2 cellular contexts compared by ENCODE assay signal in genomic region chr6:158762787-158763439, GRCh38.
A peak's percentile ranks its signal among the peaks of the same experiment; 100 is the strongest.
TF ChIP-seq lines count a peak whose summit lies in the region.

No MANE protein-coding gene starts in this region.

TF ChIP-seq in K562, 482 proteins besides CTCF, POLR2A, EP300 and RAD21 (continued from another document and continues in another):
- TF ChIP-seq ELK1 (CRISPR knock-in tag; IDR thresholded peaks at IDR 0.05) (no peak), ZNF146 (CRISPR knock-in tag; IDR thresholded peaks at IDR 0.05; ENCODE audit: unreplicated experiment) (no peak), ZNF511 (CRISPR knock-in tag; IDR thresholded peaks at IDR 0.05) (no peak), RBM34 (IDR thresholded peaks at IDR 0.05; ENCODE audit: borderline replicate concordance, insufficient read depth, low read length) (no peak), IRF2 (CRISPR knock-in tag; IDR thresholded peaks at IDR 0.05) (no peak), NR2C2 (CRISPR knock-in tag; IDR thresholded peaks at IDR 0.05) (no peak; the same call in 1 of the 2 replicates), NR2C2 (tag; IDR thresholded peaks at IDR 0.05) (no peak), EHMT2 (IDR thresholded peaks at IDR 0.05) (peak; percentile 75), ZNF445 (CRISPR knock-in tag; IDR thresholded peaks at IDR 0.05; ENCODE audit: low read depth) (peak; percentile 63; the same call in 1 of the 2 replicates), NFIC (IDR thresholded peaks at IDR 0.05) (peak; percentile 85), TOE1 (IDR thresholded peaks at IDR 0.05; ENCODE audit: borderline replicate concordance) (peak; percentile 4; the same call in 1 of the 2 replicates), TOE1 (CRISPR knock-in tag; IDR thresholded peaks at IDR 0.05; ENCODE audit: borderline replicate concordance, low read depth) (peak; percentile 16; the same call in 1 of the 2 replicates), ZNF586 (CRISPR knock-in tag; conservative IDR thresholded peaks at IDR 0.05) (no peak), ZNF316 (IDR thresholded peaks at IDR 0.05) (no peak), ZNF121 (CRISPR knock-in tag; conservative IDR thresholded peaks at IDR 0.05) (no peak), DACH1 (IDR thresholded peaks at IDR 0.05; ENCODE audit: partially characterized antibody) (no peak), FOXP4 (CRISPR knock-in tag; IDR thresholded peaks at IDR 0.05; ENCODE audit: borderline replicate concordance) (no peak), SAFB2 (IDR thresholded peaks at IDR 0.05; ENCODE audit: borderline replicate concordance, low read depth, low read length, severe bottlenecking) (no peak), CBFA2T2 (conservative IDR thresholded peaks at IDR 0.05) (peak; percentile 95), ZNF24 (IDR thresholded peaks at IDR 0.05) (peak; percentile 47; the same call in 1 of the 2 replicates), DNMT1 (IDR thresholded peaks at IDR 0.05) (no peak), ZNF512 (tag; IDR thresholded peaks at IDR 0.05) (no peak), TAF1 (IDR thresholded peaks at IDR 0.05; ENCODE audit: control insufficient read depth, extremely low read depth, insufficient read depth, low read length, severe bottlenecking) (no peak)
- TF ChIP-seq, protein P1, sequence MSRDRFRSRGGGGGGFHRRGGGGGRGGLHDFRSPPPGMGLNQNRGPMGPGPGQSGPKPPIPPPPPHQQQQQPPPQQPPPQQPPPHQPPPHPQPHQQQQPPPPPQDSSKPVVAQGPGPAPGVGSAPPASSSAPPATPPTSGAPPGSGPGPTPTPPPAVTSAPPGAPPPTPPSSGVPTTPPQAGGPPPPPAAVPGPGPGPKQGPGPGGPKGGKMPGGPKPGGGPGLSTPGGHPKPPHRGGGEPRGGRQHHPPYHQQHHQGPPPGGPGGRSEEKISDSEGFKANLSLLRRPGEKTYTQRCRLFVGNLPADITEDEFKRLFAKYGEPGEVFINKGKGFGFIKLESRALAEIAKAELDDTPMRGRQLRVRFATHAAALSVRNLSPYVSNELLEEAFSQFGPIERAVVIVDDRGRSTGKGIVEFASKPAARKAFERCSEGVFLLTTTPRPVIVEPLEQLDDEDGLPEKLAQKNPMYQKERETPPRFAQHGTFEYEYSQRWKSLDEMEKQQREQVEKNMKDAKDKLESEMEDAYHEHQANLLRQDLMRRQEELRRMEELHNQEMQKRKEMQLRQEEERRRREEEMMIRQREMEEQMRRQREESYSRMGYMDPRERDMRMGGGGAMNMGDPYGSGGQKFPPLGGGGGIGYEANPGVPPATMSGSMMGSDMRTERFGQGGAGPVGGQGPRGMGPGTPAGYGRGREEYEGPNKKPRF (IDR thresholded peaks at IDR 0.05; ENCODE audit: low read depth, low read length), result no peak
- TF ChIP-seq, protein P2, sequence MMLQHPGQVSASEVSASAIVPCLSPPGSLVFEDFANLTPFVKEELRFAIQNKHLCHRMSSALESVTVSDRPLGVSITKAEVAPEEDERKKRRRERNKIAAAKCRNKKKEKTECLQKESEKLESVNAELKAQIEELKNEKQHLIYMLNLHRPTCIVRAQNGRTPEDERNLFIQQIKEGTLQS (IDR thresholded peaks at IDR 0.05), result no peak; the same call in 1 of the 2 replicates
- TF ChIP-seq, protein P2 (CRISPR knock-in tag; conservative IDR thresholded peaks at IDR 0.05), result no peak; the same call in 1 of the 2 replicates

TF ChIP-seq in SK-N-SH treated with all-trans-retinoic acid at 6 μM for 48 hours, 23 proteins besides CTCF, POLR2A, EP300 and RAD21:
- TF ChIP-seq, protein P3, sequence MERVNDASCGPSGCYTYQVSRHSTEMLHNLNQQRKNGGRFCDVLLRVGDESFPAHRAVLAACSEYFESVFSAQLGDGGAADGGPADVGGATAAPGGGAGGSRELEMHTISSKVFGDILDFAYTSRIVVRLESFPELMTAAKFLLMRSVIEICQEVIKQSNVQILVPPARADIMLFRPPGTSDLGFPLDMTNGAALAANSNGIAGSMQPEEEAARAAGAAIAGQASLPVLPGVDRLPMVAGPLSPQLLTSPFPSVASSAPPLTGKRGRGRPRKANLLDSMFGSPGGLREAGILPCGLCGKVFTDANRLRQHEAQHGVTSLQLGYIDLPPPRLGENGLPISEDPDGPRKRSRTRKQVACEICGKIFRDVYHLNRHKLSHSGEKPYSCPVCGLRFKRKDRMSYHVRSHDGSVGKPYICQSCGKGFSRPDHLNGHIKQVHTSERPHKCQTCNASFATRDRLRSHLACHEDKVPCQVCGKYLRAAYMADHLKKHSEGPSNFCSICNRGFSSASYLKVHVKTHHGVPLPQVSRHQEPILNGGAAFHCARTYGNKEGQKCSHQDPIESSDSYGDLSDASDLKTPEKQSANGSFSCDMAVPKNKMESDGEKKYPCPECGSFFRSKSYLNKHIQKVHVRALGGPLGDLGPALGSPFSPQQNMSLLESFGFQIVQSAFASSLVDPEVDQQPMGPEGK (CRISPR knock-in tag; IDR thresholded peaks at IDR 0.05; ENCODE audit: borderline replicate concordance), result no peak
- no peak for TF ChIP-seq TOX (CRISPR knock-in tag; IDR thresholded peaks at IDR 0.05; ENCODE audit: borderline replicate concordance)
- no peak for TF ChIP-seq ZNF8 (CRISPR knock-in tag; IDR thresholded peaks at IDR 0.05)
